In genomic region chr12:108959748-108960655, GRCh38 we compare ENCODE assay signal across 10 cellular contexts.
"Had no signal": no experiment of that assay in that cellular context is flagged by ENCODE, and none has a peak within 500 bp of the region (broad histone marks: within the 10 kb centered on the region; RNA-seq: fewer than 3 reads in every experiment).

No MANE protein-coding gene starts in this region.

- H3K9ac ChIP-seq: GM23248, KMS-11 had no signal

- H3K36me3 ChIP-seq: HAP-1 had no signal

- H3K27ac ChIP-seq: GM23248, KMS-11 had no signal

- H3K4me3 ChIP-seq: GM23248, HAP-1 had no signal

- H3K9me3 ChIP-seq: HAP-1 had no signal

- H3K4me1 ChIP-seq: HAP-1 had no signal

- ATAC-seq: HCT116 had no signal

- FAIRE-seq: H1 had no signal

- H2AFZ ChIP-seq: GM23248 had no signal

- H3K4me2 ChIP-seq: KMS-11 had no signal

- DNase-seq: GM23248, H7, HFFc6, IMR-90, Karpas-422, KBM-7 had no signal
